In the genomic region with DNA sequence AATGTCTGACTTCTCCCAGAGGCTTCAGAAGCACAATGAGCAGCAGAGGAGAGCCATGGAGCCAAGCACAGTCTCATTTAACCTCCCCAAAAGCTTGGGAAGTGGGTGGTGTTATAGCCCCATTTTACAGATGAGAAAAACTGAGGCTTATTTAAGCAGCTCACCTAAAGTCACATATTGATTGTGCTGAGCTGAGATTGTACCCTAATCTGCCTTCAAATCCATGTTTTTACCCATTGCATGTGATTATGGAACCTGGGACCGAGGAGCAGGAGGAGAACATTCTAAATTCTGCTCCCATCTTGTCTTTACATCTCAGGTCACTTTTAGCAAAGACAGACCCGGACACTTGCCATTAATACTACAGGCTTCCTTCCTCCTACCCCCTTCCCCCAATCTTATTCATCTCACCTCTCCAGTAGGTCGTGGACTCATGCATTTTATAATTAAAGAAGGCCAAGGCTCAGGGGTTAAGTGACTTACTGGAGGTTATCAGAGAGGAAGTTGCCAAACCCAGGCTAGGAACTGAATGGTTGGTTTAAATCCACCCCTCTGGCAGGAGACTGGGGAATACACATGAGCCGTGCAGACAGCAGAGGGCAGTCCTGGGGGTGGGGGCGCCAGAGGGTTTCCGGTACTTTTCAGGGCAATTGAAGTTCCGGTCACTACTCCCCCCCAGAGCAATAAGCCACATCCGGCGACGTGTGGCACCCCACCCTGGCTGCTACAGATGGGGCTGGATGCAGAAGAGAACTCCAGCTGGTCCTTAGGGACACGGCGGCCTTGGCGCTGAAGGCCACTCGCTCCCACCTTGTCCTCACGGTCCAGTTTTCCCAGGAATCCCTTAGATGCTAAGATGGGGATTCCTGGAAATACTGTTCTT, we compare ENCODE assay signal across 1 cellular context.
TF ChIP-seq lines count a peak whose summit lies in the region.

No MANE protein-coding gene starts in this region.

TF ChIP-seq in HepG2, 621 proteins besides CTCF, POLR2A, EP300 and RAD21 (continued from another document and continues in another):
- peak; percentile 42; the same call in 1 of the 2 replicates for TF ChIP-seq FOXC1 (CRISPR knock-in tag; IDR thresholded peaks at IDR 0.05; ENCODE audit: borderline replicate concordance)
- TF ChIP-seq ZNF546 (CRISPR knock-in tag; conservative IDR thresholded peaks at IDR 0.05) = peak; percentile 29
- no peak for TF ChIP-seq ZNF460 (CRISPR knock-in tag; IDR thresholded peaks at IDR 0.05; ENCODE audit: borderline replicate concordance)
- no peak; the same call in 1 of the 2 replicates for TF ChIP-seq RXRB (CRISPR knock-in tag; IDR thresholded peaks at IDR 0.05; ENCODE audit: borderline replicate concordance)
- TF ChIP-seq ZNF292 (CRISPR knock-in tag; IDR thresholded peaks at IDR 0.05; ENCODE audit: borderline replicate concordance, low read depth) = 0 out of 2 replicates have a peak, but pooled peaks have one; percentile 19
- TF ChIP-seq ZNF326 (CRISPR knock-in tag; IDR thresholded peaks at IDR 0.05; ENCODE audit: borderline replicate concordance) = no peak
- no peak for TF ChIP-seq SOX13 (IDR thresholded peaks at IDR 0.05)
- peak in 1 of 2 experiments; percentile 8; a peak in 1 of 4 replicates for TF ChIP-seq SOX13 (CRISPR knock-in tag; conservative IDR thresholded peaks at IDR 0.05 in 1 of 2, IDR thresholded peaks at IDR 0.05 in 1 of 2)
- TF ChIP-seq SMAD3 (CRISPR knock-in tag; IDR thresholded peaks at IDR 0.05) = no peak
- TF ChIP-seq WIZ (CRISPR knock-in tag; IDR thresholded peaks at IDR 0.05) = no peak
- TF ChIP-seq ZZZ3 (CRISPR knock-in tag; IDR thresholded peaks at IDR 0.05; ENCODE audit: borderline replicate concordance) = 0 out of 2 replicates have a peak, but pooled peaks have one; percentile 20
- TF ChIP-seq NCOA5 (CRISPR knock-in tag; IDR thresholded peaks at IDR 0.05) = no peak
- no peak for TF ChIP-seq ZNF775 (CRISPR knock-in tag; IDR thresholded peaks at IDR 0.05; ENCODE audit: borderline replicate concordance)
- TF ChIP-seq ZNF563 (CRISPR knock-in tag; IDR thresholded peaks at IDR 0.05) = no peak
- TF ChIP-seq ZMYM3 (CRISPR knock-in tag; IDR thresholded peaks at IDR 0.05) = peak; percentile 88
- no peak for TF ChIP-seq ZNF83 (CRISPR knock-in tag; IDR thresholded peaks at IDR 0.05; ENCODE audit: borderline replicate concordance)
- no peak for TF ChIP-seq ZNF562 (CRISPR knock-in tag; IDR thresholded peaks at IDR 0.05; ENCODE audit: borderline replicate concordance)
- TF ChIP-seq ZNF30 (CRISPR knock-in tag; IDR thresholded peaks at IDR 0.05) = no peak
- TF ChIP-seq AKAP8 (CRISPR knock-in tag; IDR thresholded peaks at IDR 0.05) = no peak
- TF ChIP-seq ZNF790 (CRISPR knock-in tag; IDR thresholded peaks at IDR 0.05; ENCODE audit: borderline replicate concordance) = no peak
- no peak for TF ChIP-seq FOXA1 (IDR thresholded peaks at IDR 0.05)
- TF ChIP-seq FOXA1 (CRISPR knock-in tag; IDR thresholded peaks at IDR 0.05) = no peak
- TF ChIP-seq MAZ (IDR thresholded peaks at IDR 0.05; ENCODE audit: borderline replicate concordance, low read depth, low read length) = peak; percentile 61; the same call in 1 of the 2 replicates
- TF ChIP-seq MAZ (CRISPR knock-in tag; IDR thresholded peaks at IDR 0.05; ENCODE audit: low read depth) = no peak
- TF ChIP-seq, protein P1, sequence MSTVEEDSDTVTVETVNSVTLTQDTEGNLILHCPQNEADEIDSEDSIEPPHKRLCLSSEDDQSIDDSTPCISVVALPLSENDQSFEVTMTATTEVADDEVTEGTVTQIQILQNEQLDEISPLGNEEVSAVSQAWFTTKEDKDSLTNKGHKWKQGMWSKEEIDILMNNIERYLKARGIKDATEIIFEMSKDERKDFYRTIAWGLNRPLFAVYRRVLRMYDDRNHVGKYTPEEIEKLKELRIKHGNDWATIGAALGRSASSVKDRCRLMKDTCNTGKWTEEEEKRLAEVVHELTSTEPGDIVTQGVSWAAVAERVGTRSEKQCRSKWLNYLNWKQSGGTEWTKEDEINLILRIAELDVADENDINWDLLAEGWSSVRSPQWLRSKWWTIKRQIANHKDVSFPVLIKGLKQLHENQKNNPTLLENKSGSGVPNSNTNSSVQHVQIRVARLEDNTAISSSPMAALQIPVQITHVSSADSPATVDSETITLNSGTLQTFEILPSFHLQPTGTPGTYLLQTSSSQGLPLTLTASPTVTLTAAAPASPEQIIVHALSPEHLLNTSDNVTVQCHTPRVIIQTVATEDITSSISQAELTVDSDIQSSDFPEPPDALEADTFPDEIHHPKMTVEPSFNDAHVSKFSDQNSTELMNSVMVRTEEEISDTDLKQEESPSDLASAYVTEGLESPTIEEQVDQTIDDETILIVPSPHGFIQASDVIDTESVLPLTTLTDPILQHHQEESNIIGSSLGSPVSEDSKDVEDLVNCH (CRISPR knock-in tag; IDR thresholded peaks at IDR 0.05) = no peak
- no peak for TF ChIP-seq ZNF17 (CRISPR knock-in tag; IDR thresholded peaks at IDR 0.05)
- TF ChIP-seq CEBPG (CRISPR knock-in tag; IDR thresholded peaks at IDR 0.05) = peak; percentile 65; the same call in 1 of the 2 replicates
- TF ChIP-seq, protein P2, sequence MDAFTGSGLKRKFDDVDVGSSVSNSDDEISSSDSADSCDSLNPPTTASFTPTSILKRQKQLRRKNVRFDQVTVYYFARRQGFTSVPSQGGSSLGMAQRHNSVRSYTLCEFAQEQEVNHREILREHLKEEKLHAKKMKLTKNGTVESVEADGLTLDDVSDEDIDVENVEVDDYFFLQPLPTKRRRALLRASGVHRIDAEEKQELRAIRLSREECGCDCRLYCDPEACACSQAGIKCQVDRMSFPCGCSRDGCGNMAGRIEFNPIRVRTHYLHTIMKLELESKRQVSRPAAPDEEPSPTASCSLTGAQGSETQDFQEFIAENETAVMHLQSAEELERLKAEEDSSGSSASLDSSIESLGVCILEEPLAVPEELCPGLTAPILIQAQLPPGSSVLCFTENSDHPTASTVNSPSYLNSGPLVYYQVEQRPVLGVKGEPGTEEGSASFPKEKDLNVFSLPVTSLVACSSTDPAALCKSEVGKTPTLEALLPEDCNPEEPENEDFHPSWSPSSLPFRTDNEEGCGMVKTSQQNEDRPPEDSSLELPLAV (CRISPR knock-in tag; conservative IDR thresholded peaks at IDR 0.05; ENCODE audit: low read depth) = no peak
- TF ChIP-seq ZNF136 (CRISPR knock-in tag; IDR thresholded peaks at IDR 0.05; ENCODE audit: low read depth) = no peak
- TF ChIP-seq NR3C1 (CRISPR knock-in tag; IDR thresholded peaks at IDR 0.05) = no peak
- TF ChIP-seq, protein P3, sequence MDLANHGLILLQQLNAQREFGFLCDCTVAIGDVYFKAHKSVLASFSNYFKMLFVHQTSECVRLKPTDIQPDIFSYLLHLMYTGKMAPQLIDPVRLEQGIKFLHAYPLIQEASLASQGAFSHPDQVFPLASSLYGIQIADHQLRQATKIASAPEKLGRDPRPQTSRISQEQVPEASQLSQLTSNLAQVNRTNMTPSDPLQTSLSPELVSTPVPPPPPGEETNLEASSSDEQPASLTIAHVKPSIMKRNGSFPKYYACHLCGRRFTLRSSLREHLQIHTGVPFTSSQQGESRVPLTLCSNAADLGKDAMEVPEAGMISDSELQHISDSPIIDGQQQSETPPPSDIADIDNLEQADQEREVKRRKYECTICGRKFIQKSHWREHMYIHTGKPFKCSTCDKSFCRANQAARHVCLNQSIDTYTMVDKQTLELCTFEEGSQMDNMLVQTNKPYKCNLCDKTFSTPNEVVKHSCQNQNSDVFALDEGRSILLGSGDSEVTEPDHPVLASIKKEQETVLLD (CRISPR knock-in tag; IDR thresholded peaks at IDR 0.05; ENCODE audit: low read depth) = no peak
- TF ChIP-seq ZNF839 (CRISPR knock-in tag; IDR thresholded peaks at IDR 0.05; ENCODE audit: borderline replicate concordance) = no peak
- TF ChIP-seq, protein P4, sequence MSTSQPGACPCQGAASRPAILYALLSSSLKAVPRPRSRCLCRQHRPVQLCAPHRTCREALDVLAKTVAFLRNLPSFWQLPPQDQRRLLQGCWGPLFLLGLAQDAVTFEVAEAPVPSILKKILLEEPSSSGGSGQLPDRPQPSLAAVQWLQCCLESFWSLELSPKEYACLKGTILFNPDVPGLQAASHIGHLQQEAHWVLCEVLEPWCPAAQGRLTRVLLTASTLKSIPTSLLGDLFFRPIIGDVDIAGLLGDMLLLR (CRISPR knock-in tag; IDR thresholded peaks at IDR 0.05) = no peak
- peak; percentile 89 for TF ChIP-seq GABPB1 (CRISPR knock-in tag; IDR thresholded peaks at IDR 0.05)
- TF ChIP-seq YEATS2 (CRISPR knock-in tag; IDR thresholded peaks at IDR 0.05; ENCODE audit: borderline replicate concordance) = peak; percentile 39; the same call in 1 of the 2 replicates
- 0 out of 2 replicates have a peak, but pooled peaks have one; percentile 5 for TF ChIP-seq NCOR1 (IDR thresholded peaks at IDR 0.05; ENCODE audit: borderline replicate concordance, low read length)
- TF ChIP-seq SNAI1 (CRISPR knock-in tag; IDR thresholded peaks at IDR 0.05; ENCODE audit: borderline replicate concordance) = no peak
- TF ChIP-seq EZH2 (conservative IDR thresholded peaks at IDR 0.05; ENCODE audit: low read depth, low read length) = no peak
- TF ChIP-seq MBNL3 (CRISPR knock-in tag; conservative IDR thresholded peaks at IDR 0.05) = no peak
- peak; percentile 89 for TF ChIP-seq ADNP (CRISPR knock-in tag; IDR thresholded peaks at IDR 0.05)
- peak; percentile 73; the same call in 1 of the 2 replicates for TF ChIP-seq KDM1A (CRISPR knock-in tag; IDR thresholded peaks at IDR 0.05)
- no peak for TF ChIP-seq ZNF564 (CRISPR knock-in tag; IDR thresholded peaks at IDR 0.05)
- TF ChIP-seq NPAS2 (CRISPR knock-in tag; IDR thresholded peaks at IDR 0.05; ENCODE audit: borderline replicate concordance) = no peak
- no peak for TF ChIP-seq EHMT2 (IDR thresholded peaks at IDR 0.05; ENCODE audit: borderline replicate concordance, low read depth, low read length)
- TF ChIP-seq DPF2 (CRISPR knock-in tag; IDR thresholded peaks at IDR 0.05; ENCODE audit: borderline replicate concordance, low read depth) = 0 out of 2 replicates have a peak, but pooled peaks have one; percentile 42
- TF ChIP-seq, protein P5, sequence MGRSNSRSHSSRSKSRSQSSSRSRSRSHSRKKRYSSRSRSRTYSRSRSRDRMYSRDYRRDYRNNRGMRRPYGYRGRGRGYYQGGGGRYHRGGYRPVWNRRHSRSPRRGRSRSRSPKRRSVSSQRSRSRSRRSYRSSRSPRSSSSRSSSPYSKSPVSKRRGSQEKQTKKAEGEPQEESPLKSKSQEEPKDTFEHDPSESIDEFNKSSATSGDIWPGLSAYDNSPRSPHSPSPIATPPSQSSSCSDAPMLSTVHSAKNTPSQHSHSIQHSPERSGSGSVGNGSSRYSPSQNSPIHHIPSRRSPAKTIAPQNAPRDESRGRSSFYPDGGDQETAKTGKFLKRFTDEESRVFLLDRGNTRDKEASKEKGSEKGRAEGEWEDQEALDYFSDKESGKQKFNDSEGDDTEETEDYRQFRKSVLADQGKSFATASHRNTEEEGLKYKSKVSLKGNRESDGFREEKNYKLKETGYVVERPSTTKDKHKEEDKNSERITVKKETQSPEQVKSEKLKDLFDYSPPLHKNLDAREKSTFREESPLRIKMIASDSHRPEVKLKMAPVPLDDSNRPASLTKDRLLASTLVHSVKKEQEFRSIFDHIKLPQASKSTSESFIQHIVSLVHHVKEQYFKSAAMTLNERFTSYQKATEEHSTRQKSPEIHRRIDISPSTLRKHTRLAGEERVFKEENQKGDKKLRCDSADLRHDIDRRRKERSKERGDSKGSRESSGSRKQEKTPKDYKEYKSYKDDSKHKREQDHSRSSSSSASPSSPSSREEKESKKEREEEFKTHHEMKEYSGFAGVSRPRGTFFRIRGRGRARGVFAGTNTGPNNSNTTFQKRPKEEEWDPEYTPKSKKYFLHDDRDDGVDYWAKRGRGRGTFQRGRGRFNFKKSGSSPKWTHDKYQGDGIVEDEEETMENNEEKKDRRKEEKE (IDR thresholded peaks at IDR 0.05) = no peak
- no peak for TF ChIP-seq ZNF547 (CRISPR knock-in tag; IDR thresholded peaks at IDR 0.05)
- TF ChIP-seq ZNF878 (CRISPR knock-in tag; IDR thresholded peaks at IDR 0.05) = no peak
- TF ChIP-seq, protein P6, sequence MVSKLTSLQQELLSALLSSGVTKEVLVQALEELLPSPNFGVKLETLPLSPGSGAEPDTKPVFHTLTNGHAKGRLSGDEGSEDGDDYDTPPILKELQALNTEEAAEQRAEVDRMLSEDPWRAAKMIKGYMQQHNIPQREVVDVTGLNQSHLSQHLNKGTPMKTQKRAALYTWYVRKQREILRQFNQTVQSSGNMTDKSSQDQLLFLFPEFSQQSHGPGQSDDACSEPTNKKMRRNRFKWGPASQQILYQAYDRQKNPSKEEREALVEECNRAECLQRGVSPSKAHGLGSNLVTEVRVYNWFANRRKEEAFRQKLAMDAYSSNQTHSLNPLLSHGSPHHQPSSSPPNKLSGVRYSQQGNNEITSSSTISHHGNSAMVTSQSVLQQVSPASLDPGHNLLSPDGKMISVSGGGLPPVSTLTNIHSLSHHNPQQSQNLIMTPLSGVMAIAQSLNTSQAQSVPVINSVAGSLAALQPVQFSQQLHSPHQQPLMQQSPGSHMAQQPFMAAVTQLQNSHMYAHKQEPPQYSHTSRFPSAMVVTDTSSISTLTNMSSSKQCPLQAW (CRISPR knock-in tag; IDR thresholded peaks at IDR 0.05) = peak; percentile 64; the same call in 1 of the 2 replicates
- no peak for TF ChIP-seq IRF2 (CRISPR knock-in tag; IDR thresholded peaks at IDR 0.05)
- TF ChIP-seq, protein P7, sequence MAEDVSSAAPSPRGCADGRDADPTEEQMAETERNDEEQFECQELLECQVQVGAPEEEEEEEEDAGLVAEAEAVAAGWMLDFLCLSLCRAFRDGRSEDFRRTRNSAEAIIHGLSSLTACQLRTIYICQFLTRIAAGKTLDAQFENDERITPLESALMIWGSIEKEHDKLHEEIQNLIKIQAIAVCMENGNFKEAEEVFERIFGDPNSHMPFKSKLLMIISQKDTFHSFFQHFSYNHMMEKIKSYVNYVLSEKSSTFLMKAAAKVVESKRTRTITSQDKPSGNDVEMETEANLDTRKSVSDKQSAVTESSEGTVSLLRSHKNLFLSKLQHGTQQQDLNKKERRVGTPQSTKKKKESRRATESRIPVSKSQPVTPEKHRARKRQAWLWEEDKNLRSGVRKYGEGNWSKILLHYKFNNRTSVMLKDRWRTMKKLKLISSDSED (CRISPR knock-in tag; IDR thresholded peaks at IDR 0.05) = no peak
- TF ChIP-seq, protein P8, sequence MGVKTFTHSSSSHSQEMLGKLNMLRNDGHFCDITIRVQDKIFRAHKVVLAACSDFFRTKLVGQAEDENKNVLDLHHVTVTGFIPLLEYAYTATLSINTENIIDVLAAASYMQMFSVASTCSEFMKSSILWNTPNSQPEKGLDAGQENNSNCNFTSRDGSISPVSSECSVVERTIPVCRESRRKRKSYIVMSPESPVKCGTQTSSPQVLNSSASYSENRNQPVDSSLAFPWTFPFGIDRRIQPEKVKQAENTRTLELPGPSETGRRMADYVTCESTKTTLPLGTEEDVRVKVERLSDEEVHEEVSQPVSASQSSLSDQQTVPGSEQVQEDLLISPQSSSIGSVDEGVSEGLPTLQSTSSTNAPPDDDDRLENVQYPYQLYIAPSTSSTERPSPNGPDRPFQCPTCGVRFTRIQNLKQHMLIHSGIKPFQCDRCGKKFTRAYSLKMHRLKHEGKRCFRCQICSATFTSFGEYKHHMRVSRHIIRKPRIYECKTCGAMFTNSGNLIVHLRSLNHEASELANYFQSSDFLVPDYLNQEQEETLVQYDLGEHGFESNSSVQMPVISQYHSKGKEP (CRISPR knock-in tag; IDR thresholded peaks at IDR 0.05) = no peak
- 0 out of 2 replicates have a peak, but pooled peaks have one; percentile 21 for TF ChIP-seq ZBTB3 (CRISPR knock-in tag; IDR thresholded peaks at IDR 0.05; ENCODE audit: borderline replicate concordance, low read depth)
- 0 out of 2 replicates have a peak, but pooled peaks have one; percentile 23 for TF ChIP-seq MEIS1 (CRISPR knock-in tag; IDR thresholded peaks at IDR 0.05; ENCODE audit: borderline replicate concordance)
- TF ChIP-seq ZNF772 (CRISPR knock-in tag; IDR thresholded peaks at IDR 0.05) = no peak
- no peak; the same call in 1 of the 2 replicates for TF ChIP-seq GATAD1 (CRISPR knock-in tag; IDR thresholded peaks at IDR 0.05)
- no peak for TF ChIP-seq ZBTB1 (CRISPR knock-in tag; IDR thresholded peaks at IDR 0.05; ENCODE audit: borderline replicate concordance)
- TF ChIP-seq ZNF451 (CRISPR knock-in tag; IDR thresholded peaks at IDR 0.05) = no peak
